ENCODE assay signal across 12 cellular contexts in genomic region chr3:177498037-177498857, GRCh38.
A peak's percentile ranks its signal among the peaks of the same experiment; 100 is the strongest.
DNase-seq lines count a peak whose midpoint lies in the region; ATAC-seq, FAIRE-seq and TF ChIP-seq lines count a peak whose summit lies in the region.
"Had no signal": no experiment of that assay in that cellular context is flagged by ENCODE, and none has a peak within 500 bp of the region (broad histone marks: within the 10 kb centered on the region; RNA-seq: fewer than 3 reads in every experiment).

No MANE protein-coding gene starts in this region.

- no peaks in the 10 kb centered on the region for H3K9me2 ChIP-seq in SK-N-SH

- no peaks in the 10 kb centered on the region for H3F3A ChIP-seq in SK-N-SH (replicated peaks; ENCODE audit: insufficient read depth)

- TF ChIP-seq CTCF in MCF 10A (IDR thresholded peaks at IDR 0.05; ENCODE audit: unreplicated experiment) (no peak), breast epithelium (IDR thresholded peaks at IDR 0.05) (no peak), SK-N-SH (IDR thresholded peaks at IDR 0.05) (no peak), gastroesophageal sphincter (IDR thresholded peaks at IDR 0.05) (no peak), mucosa of descending colon (IDR thresholded peaks at IDR 0.05) (no peak)

- ATAC-seq in gastroesophageal sphincter (peak; percentile 19), mucosa of descending colon (no peak)

- H3K27me3 ChIP-seq in breast epithelium (no peaks in the 10 kb centered on the region), SK-N-SH (ENCODE audit: insufficient read depth) (no peaks in the 10 kb centered on the region), gastroesophageal sphincter (no peaks in the 10 kb centered on the region)

- DNase-seq in MCF 10A (ENCODE audit: unreplicated experiment) = peak; percentile 98
- DNase-seq in breast epithelium (ENCODE audit: low spot score in 2 of 2) = no peak
- no peak for DNase-seq in SK-N-SH
- DNase-seq in urothelium cell line (ENCODE audit: low spot score) = peak; percentile 83
- DNase-seq in activated naive CD4-positive, alpha-beta T cell treated with anti-CD3 and anti-CD28 coated beads for 36 hours = no peak
- no peak for DNase-seq in mucosa of descending colon
- DNase-seq in central memory CD4-positive, alpha-beta T cell = no peak
- DNase-seq: cerebellar nuclear complex, T-helper 2 cell had no signal

- H3K27me3 Mint-ChIP-seq in MCF 10A (ENCODE audit: insufficient read depth, unreplicated experiment) = no peaks in the 10 kb centered on the region
- H3K27me3 Mint-ChIP-seq in activated naive CD4-positive, alpha-beta T cell treated with anti-CD3 and anti-CD28 coated beads for 36 hours (ENCODE audit: low read depth) = no peaks in the 10 kb centered on the region

- H2AFZ ChIP-seq in SK-N-SH (ENCODE audit: low read depth) = no peak overlapping the region

- H3K27ac ChIP-seq in breast epithelium (peak overlapping the region in 1 of 2 donors; percentile 32), SK-N-SH (ENCODE audit: low read depth in 2 of 2, low read length in 1 of 2) (no peak overlapping the region), gastroesophageal sphincter (peak overlapping the region in 1 of 4 donors; percentile 17)
- H3K27ac ChIP-seq: HL-60 had no signal

- H3K4me1 Mint-ChIP-seq in MCF 10A (ENCODE audit: insufficient read depth, unreplicated experiment) = peaks cover 6% of the 10 kb centered on the region
- no peaks in the 10 kb centered on the region for H3K4me1 Mint-ChIP-seq in activated naive CD4-positive, alpha-beta T cell treated with anti-CD3 and anti-CD28 coated beads for 36 hours (ENCODE audit: low read depth)

- intact Hi-C loops in MCF 10A (cut with micrococcal nuclease) (loop anchor here (1.0 kb wide), 1 partner anchor 20 kb away; no protein-coding TSS in a partner anchor), breast epithelium (cut with DNase I; ENCODE audit: low total_unique reads) (no loop called here), mucosa of descending colon (cut with DNase I, micrococcal nuclease) (no loop called here)
- intact Hi-C loops in activated naive CD4-positive, alpha-beta T cell treated with anti-CD3 and anti-CD28 coated beads for 36 hours (cut with micrococcal nuclease) = no loop called here

- H3K36me3 ChIP-seq in breast epithelium (no peaks in the 10 kb centered on the region), SK-N-SH (replicated peaks in 1 of 2; ENCODE audit: control insufficient read depth in 1 of 2, insufficient read depth in 2 of 2, low read length in 1 of 2) (no peaks in the 10 kb centered on the region), gastroesophageal sphincter (no peaks in the 10 kb centered on the region), mucosa of descending colon (ENCODE audit: low read depth) (no peaks in the 10 kb centered on the region)

- no peak overlapping the region for H3K4me3 Mint-ChIP-seq in MCF 10A (ENCODE audit: unreplicated experiment)
- no peak overlapping the region for H3K4me3 Mint-ChIP-seq in activated naive CD4-positive, alpha-beta T cell treated with anti-CD3 and anti-CD28 coated beads for 36 hours

- H3K27ac Mint-ChIP-seq in MCF 10A (ENCODE audit: low read depth, unreplicated experiment) = no peak overlapping the region
- H3K27ac Mint-ChIP-seq in activated naive CD4-positive, alpha-beta T cell treated with anti-CD3 and anti-CD28 coated beads for 36 hours = no peak overlapping the region

- H3K9me3 ChIP-seq in breast epithelium (no peaks in the 10 kb centered on the region), SK-N-SH (no peaks in the 10 kb centered on the region), gastroesophageal sphincter (no peaks in the 10 kb centered on the region), mucosa of descending colon (no peaks in the 10 kb centered on the region)

- H3K9ac ChIP-seq in SK-N-SH = no peak overlapping the region

- no peaks in the 10 kb centered on the region for H3K36me3 Mint-ChIP-seq in MCF 10A (ENCODE audit: insufficient read depth, unreplicated experiment)
- no peaks in the 10 kb centered on the region for H3K36me3 Mint-ChIP-seq in activated naive CD4-positive, alpha-beta T cell treated with anti-CD3 and anti-CD28 coated beads for 36 hours (ENCODE audit: low read depth)

- POLR2A ChIA-PET in MCF 10A (lab: Yijun Ruan, JAX) = interaction anchor here (0.6 to 1.8 kb wide), 14 partner anchors 11 to 138 kb away, joined by 3 to 6 read pairs (median 3); no protein-coding TSS in a partner anchor
- POLR2A ChIA-PET in SK-N-SH (lab: Yijun Ruan, JAX) = interaction anchor here (0.6 kb wide), 1 partner anchor 22 kb away, joined by 6 read pairs; no protein-coding TSS in a partner anchor

- TF ChIP-seq POLR2A in breast epithelium (IDR thresholded peaks at IDR 0.05) (no peak), gastroesophageal sphincter (IDR thresholded peaks at IDR 0.05) (no peak)

- TF ChIP-seq EP300 in SK-N-SH (IDR thresholded peaks at IDR 0.05; ENCODE audit: borderline replicate concordance in 1 of 2, low read depth in 1 of 2, low read length in 1 of 2) = no peak
- no peak for TF ChIP-seq EP300 in gastroesophageal sphincter (IDR thresholded peaks at IDR 0.05)

- no peak overlapping the region for H3K4me2 ChIP-seq in SK-N-SH
- H3K4me2 ChIP-seq: smooth muscle cell had no signal

- CTCF ChIA-PET in MCF 10A (lab: Yijun Ruan, JAX) (interaction anchor here (0.6 to 1.2 kb wide), 3 partner anchors 10 to 887 kb away, joined by 3 to 4 read pairs (median 3); no protein-coding TSS in a partner anchor), SK-N-SH (lab: Yijun Ruan, JAX) (interaction anchor here (0.6 kb wide), 1 partner anchor 15 kb away, joined by 3 read pairs; no protein-coding TSS in a partner anchor)
- CTCF ChIA-PET in activated naive CD4-positive, alpha-beta T cell treated with anti-CD3 and anti-CD28 coated beads for 36 hours (lab: Charles Lee) = no interaction called here

- 79% methylated on average over 5 of the region's 5 CpGs for WGBS in SK-N-SH (ENCODE audit: low lambda C conversion rate)
- 73 to 82% methylated on average over 3 to 5 of the region's 5 CpGs for WGBS in gastroesophageal sphincter (ENCODE audit: low coverage in 1 of 2), 2 donors

- H3K79me2 ChIP-seq in SK-N-SH (ENCODE audit: insufficient read depth) = no peaks in the 10 kb centered on the region

- BruUV-seq in MCF 10A (replicated peaks; lab: Mats Ljungman, UMichigan) = no TSS peak

- no peaks in the 10 kb centered on the region for H3K4me1 ChIP-seq in breast epithelium
- H3K4me1 ChIP-seq in SK-N-SH (ENCODE audit: control insufficient read depth in 1 of 2, insufficient read depth in 2 of 2, low read depth in 1 of 2, low read length in 1 of 2) = no peaks in the 10 kb centered on the region
- H3K4me1 ChIP-seq in gastroesophageal sphincter = peaks cover 0 to 9% (median 5%) of the 10 kb centered on the region in 3 donors
- no peaks in the 10 kb centered on the region for H3K4me1 ChIP-seq in mucosa of descending colon (ENCODE audit: low read depth)

- no peak for FAIRE-seq in urothelium cell line (lab: Jason Lieb, UNC)

- no peak for TF ChIP-seq RAD21 in SK-N-SH (IDR thresholded peaks at IDR 0.05; ENCODE audit: low read length)

- no peaks in the 10 kb centered on the region for H4K20me1 ChIP-seq in SK-N-SH (ENCODE audit: insufficient read depth)

- no peaks in the 10 kb centered on the region for H3K9me3 Mint-ChIP-seq in MCF 10A (ENCODE audit: unreplicated experiment)
- no peaks in the 10 kb centered on the region for H3K9me3 Mint-ChIP-seq in activated naive CD4-positive, alpha-beta T cell treated with anti-CD3 and anti-CD28 coated beads for 36 hours

- H3K4me3 ChIP-seq in breast epithelium = peak overlapping the region in 1 of 3 donors; percentile 2
- H3K4me3 ChIP-seq in SK-N-SH (ENCODE audit: low read depth in 2 of 2, low read length in 1 of 2) = no peak overlapping the region
- no peak overlapping the region for H3K4me3 ChIP-seq in gastroesophageal sphincter
- H3K4me3 ChIP-seq in mucosa of descending colon = no peak overlapping the region
- H3K4me3 ChIP-seq: smooth muscle cell had no signal

TF ChIP-seq in SK-N-SH, 30 proteins besides CTCF, POLR2A, EP300 and RAD21:
- TF ChIP-seq REST (IDR thresholded peaks at IDR 0.05; ENCODE audit: low read depth, low read length) (no peak), FOSL2 (IDR thresholded peaks at IDR 0.05; ENCODE audit: borderline replicate concordance, low read depth) (peak; percentile 30; the same call in 1 of the 2 replicates), RFX5 (IDR thresholded peaks at IDR 0.05; ENCODE audit: low read length) (no peak), JUND (IDR thresholded peaks at IDR 0.05) (no peak)

Comparison
In these comparisons a context has a peak if more than half of its experiments do, and no peak if none do; other contexts are left out.
1. DNase-seq: peak in MCF 10A (single experiment) and urothelium cell line (single experiment); none in breast epithelium (0 of 2), SK-N-SH (single experiment), activated naive CD4-positive, alpha-beta T cell treated with anti-CD3 and anti-CD28 coated beads for 36 hours (single experiment), mucosa of descending colon (0 of 3) and central memory CD4-positive, alpha-beta T cell (single experiment).